ENCODE assay signal across 21 cellular contexts in the genomic region with DNA sequence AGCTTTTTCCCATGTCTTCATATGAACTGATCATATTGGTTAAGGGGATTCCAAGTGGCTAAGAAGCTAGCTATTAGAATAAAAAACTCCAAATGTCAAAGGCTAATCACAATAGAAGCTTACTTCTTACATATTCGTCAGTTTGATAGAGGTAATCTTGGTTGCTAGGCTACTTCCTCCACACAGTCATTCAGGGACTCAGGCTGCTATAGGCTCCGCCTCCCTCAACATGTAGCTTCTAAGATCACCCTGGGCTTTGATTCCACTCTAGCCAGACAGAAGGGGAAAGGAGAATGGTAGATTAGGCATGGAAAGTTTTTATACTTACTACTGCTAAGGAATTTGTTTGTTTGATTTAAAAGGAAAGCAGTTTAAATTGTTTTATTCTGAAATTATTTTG.
"Had no signal": no experiment of that assay in that cellular context is flagged by ENCODE, and none has a peak within 500 bp of the region (broad histone marks: within the 10 kb centered on the region; RNA-seq: fewer than 3 reads in every experiment).

No MANE protein-coding gene starts in this region.

- ATAC-seq: effector memory CD8-positive, alpha-beta T cell; lower lobe of right lung had no signal

- H3K4me3 ChIP-seq: hepatocyte, lower lobe of right lung, sigmoid colon, spleen, thyroid gland had no signal

- FAIRE-seq: urothelium cell line had no signal

- H3K27me3 ChIP-seq: hepatocyte, sigmoid colon, spleen, thyroid gland had no signal

- DNase-seq: activated CD4-positive, alpha-beta T cell treated with anti-CD3 and anti-CD28 coated beads, Interleukin-2, amount 10 ng/mL, durations not matched to agents 24 days and 14 days; activated gamma-delta T cell treated with Interleukin-2 at 50 U/mL for 16 hours; activated naive CD8-positive, alpha-beta T cell treated with anti-CD3 and anti-CD28 coated beads, Interleukin-2, amount 10 ng/mL, durations not matched to agents 7 days and 5 days; anterior cingulate cortex; caudate nucleus; effector memory CD8-positive, alpha-beta T cell; foreskin fibroblast; islet precursor cell; lower lobe of right lung; occipital lobe; posterior cingulate gyrus; sigmoid colon; spleen; stimulated activated CD4-positive, alpha-beta T cell treated with anti-CD3 and anti-CD28 coated beads, Interleukin-4, amount 100 ng/mL, for 4 hours; stimulated activated naive CD4-positive, alpha-beta T cell; thyroid gland; WERI-Rb-1 had no signal

- H3K4me1 Mint-ChIP-seq: nephron had no signal

- H3K27ac Mint-ChIP-seq: activated naive CD8-positive, alpha-beta T cell treated with anti-CD3 and anti-CD28 coated beads, Interleukin-2, amount 10 ng/mL, durations not matched to agents 7 days and 5 days; brain; effector memory CD8-positive, alpha-beta T cell; nephron had no signal

- H3K4me3 Mint-ChIP-seq: activated CD4-positive, alpha-beta T cell treated with anti-CD3 and anti-CD28 coated beads, Interleukin-2, amount 10 ng/mL, durations not matched to agents 24 days and 14 days; activated naive CD8-positive, alpha-beta T cell treated with anti-CD3 and anti-CD28 coated beads, Interleukin-2, amount 10 ng/mL, durations not matched to agents 7 days and 5 days; brain; effector memory CD8-positive, alpha-beta T cell; nephron had no signal

- H2AFZ ChIP-seq: hepatocyte had no signal

- H3K4me2 ChIP-seq: hepatocyte had no signal

- H3K9me3 ChIP-seq: thyroid gland had no signal

- H3K36me3 ChIP-seq: lower lobe of right lung, sigmoid colon, spleen, thyroid gland, WERI-Rb-1 had no signal

- H3K27ac ChIP-seq: hepatocyte, lower lobe of right lung, sigmoid colon, spleen, thyroid gland, WERI-Rb-1 had no signal

- H3K27me3 Mint-ChIP-seq: activated CD4-positive, alpha-beta T cell treated with anti-CD3 and anti-CD28 coated beads, Interleukin-2, amount 10 ng/mL, durations not matched to agents 24 days and 14 days; activated naive CD8-positive, alpha-beta T cell treated with anti-CD3 and anti-CD28 coated beads, Interleukin-2, amount 10 ng/mL, durations not matched to agents 7 days and 5 days; brain; effector memory CD8-positive, alpha-beta T cell had no signal

- H3K4me1 ChIP-seq: lower lobe of right lung, sigmoid colon, spleen, thyroid gland had no signal

- H3K79me2 ChIP-seq: hepatocyte had no signal
